ENCODE assay signal across 8 cellular contexts in the genomic region with DNA sequence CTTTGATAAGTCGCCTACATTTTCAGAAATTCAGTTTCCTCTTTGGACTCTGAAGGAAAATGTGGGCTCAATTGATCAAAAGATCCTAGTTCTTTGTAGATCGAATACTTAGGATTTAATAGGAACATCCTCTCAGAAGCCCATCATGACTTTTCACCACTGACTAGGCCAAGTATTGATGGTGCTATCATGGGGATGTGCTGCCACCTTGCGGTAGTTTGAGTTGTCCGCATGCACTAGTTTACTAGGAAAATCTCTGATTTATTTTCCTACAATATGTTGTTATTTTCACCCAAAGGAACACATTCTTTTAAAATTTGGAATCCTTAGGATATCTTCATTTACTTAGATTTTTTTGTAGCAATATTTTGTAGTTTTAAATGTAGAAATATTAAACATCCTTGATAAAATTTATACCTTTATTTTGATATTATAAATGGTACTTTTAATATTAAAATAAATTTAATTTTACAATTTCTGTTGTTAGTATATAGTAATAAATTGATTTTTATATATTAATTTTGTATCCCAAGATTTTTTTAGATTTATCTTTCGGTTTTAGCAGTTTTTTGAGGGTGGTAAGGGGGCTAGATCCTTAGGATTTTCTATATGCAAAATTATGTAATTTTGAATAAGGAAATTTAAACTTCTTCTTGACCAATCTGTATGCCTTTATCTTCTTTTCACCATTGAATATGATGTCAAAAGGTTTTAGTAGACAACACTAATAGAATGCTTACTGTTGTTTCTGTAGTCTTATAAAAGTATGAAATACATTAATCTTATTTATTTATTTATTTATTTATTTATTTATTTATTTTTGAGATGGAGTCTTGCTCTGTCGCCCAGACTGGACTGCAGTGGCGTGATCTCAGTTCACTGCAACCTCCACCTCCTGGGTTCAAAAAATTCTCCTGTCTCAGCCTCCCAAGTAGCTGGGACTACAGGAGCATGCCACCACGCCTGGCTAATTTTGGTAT. TPM values are rescaled to one million over a fixed set of nuclear protein-coding genes. Genes with fewer than 3 reads are reported as not detected.
DNase-seq lines count a peak whose midpoint lies in the region; ATAC-seq and TF ChIP-seq lines count a peak whose summit lies in the region.

No MANE protein-coding gene starts in this region.

- H3K36me3 Mint-ChIP-seq in CD4-positive, alpha-beta T cell (ENCODE audit: low read depth): no peaks in the 10 kb centered on the region

- no peak overlapping the region for H3K27ac ChIP-seq in CD4-positive, alpha-beta T cell (ENCODE audit: low read depth, low read length)

- CTCF ChIA-PET in CD4-positive, alpha-beta T cell (lab: Charles Lee): interaction anchor here (0.7 to 6.2 kb wide), 20 partner anchors 10 to 493 kb away, joined by 3 to 182 read pairs (median 6); a partner anchor contains a TSS

- H3K9me3 ChIP-seq in CD4-positive, alpha-beta T cell (ENCODE audit: control insufficient read depth, low read length): no peaks in the 10 kb centered on the region

- no peak overlapping the region for H3K4me3 ChIP-seq in retinal pigment epithelial cell (ENCODE audit: low read length)

- TF ChIP-seq CTCF in CD4-positive, alpha-beta T cell (IDR thresholded peaks at IDR 0.05): peak; percentile 92
- TF ChIP-seq CTCF in retinal pigment epithelial cell (conservative IDR thresholded peaks at IDR 0.05; ENCODE audit: low read depth, low read length): peak; percentile 88

- H3K9me3 Mint-ChIP-seq in CD4-positive, alpha-beta T cell: no peaks in the 10 kb centered on the region

- peaks cover 14% of the 10 kb centered on the region for H3K27me3 ChIP-seq in CD4-positive, alpha-beta T cell (ENCODE audit: control insufficient read depth, insufficient read depth, low read length)

- H3K4me3 Mint-ChIP-seq in CD4-positive, alpha-beta T cell: no peak overlapping the region

- POLR2A ChIA-PET in CD4-positive, alpha-beta T cell (lab: Charles Lee): interaction anchor here (3.8 kb wide), 1 partner anchor 81 kb away, joined by 54 read pairs; no protein-coding TSS in a partner anchor

- no peak overlapping the region for H3K27ac Mint-ChIP-seq in CD4-positive, alpha-beta T cell

- H3K27me3 Mint-ChIP-seq in CD4-positive, alpha-beta T cell: peaks cover 40% of the 10 kb centered on the region

- DNase-seq in CD4-positive, alpha-beta T cell: peak; percentile 67 to 83 (median 74)
- DNase-seq in NCI-H1048 (lab: John Stamatoyannopoulos, UW): peak; percentile 32
- DNase-seq in T-helper 1 cell: peak; percentile 50 to 82 (median 66)
- peak; percentile 59 for DNase-seq in amniotic epithelial cell (ENCODE audit: low read depth)
- DNase-seq in left cardiac atrium: peak; percentile 66
- peak; percentile 31 for DNase-seq in retinal pigment epithelial cell (ENCODE audit: low read depth)

- H3K4me1 Mint-ChIP-seq in CD4-positive, alpha-beta T cell (ENCODE audit: low read depth): peaks cover 9% of the 10 kb centered on the region

- intact Hi-C loops in CD4-positive, alpha-beta T cell (cut with DNase I, micrococcal nuclease): loop anchor here (1.0 to 10.0 kb wide), 5 partner anchors 80 to 469 kb away; no protein-coding TSS in a partner anchor
- intact Hi-C loops in left cardiac atrium (cut with DNase I): loop anchor here in 1 of 2 donors (2.0 kb wide), 1 partner anchor 81 kb away; no protein-coding TSS in a partner anchor

- ATAC-seq in CD4-positive, alpha-beta T cell (ENCODE audit: poor library complexity): peak; percentile 49
- ATAC-seq in GM21381 (IDR thresholded peaks at IDR 0.05; ENCODE audit: unreplicated experiment) (peak; percentile 57), left cardiac atrium (peak; percentile 61 to 72), GM18870 (IDR thresholded peaks at IDR 0.05; ENCODE audit: unreplicated experiment) (no peak)

RNA-seq across cellular contexts. Expression of a gene that starts 52.9 kb away (rescaled TPM):
- not detected for total RNA-seq in CD4-positive, alpha-beta T cell
- not detected for total RNA-seq in left cardiac atrium

RNA-seq across cellular contexts. Expression of a gene that starts 53.6 kb away (rescaled TPM):
- total RNA-seq in CD4-positive, alpha-beta T cell: not detected
- total RNA-seq in left cardiac atrium: not detected
